Comparison of ENCODE assay signal across 8 cellular contexts in the genomic region with DNA sequence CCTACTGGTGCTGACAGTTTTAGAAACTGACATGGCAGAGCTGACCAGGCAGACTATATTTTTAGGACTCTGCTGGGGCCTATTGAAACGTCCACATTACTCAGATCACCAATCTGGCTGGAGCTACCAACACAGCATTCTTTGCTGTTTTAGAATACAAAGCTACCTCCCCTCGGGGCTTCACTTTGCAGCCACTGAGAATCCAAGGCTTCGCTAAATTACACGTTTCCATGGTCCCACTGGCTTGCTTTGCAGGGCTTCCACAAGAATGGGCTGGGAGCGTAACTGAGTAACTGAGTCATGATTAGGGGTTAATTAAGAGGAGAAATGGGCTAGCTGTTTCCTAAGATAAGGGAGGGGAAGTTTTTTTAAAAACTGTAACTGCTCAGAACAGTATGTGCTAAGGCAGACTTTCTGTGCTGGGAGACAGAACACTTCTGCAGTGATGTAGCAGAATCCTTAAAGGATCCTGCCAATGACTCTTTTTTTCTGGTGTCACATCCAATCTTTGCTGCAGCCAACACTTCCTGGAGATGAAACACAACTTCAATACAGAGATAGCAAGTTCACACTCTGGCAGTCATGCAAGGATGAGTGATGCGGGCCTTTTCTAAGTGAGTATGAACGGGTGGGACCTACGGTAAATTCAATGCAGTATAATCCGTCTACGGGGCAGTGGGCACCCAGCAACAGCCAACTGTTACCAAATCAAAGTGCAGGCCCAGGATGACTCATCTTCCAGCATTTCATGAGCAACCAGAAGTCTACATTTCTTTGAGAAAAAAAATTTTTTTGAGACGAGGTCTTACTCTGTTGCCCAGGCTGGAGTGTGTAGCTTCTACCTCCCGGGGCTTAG. TPM values are rescaled to one million over a fixed set of nuclear protein-coding genes. Genes with fewer than 3 reads are reported as not detected.
A peak's percentile ranks its signal among the peaks of the same experiment; 100 is the strongest.
DNase-seq lines count a peak whose midpoint lies in the region; ATAC-seq and TF ChIP-seq lines count a peak whose summit lies in the region.

No MANE protein-coding gene starts in this region.

- peaks cover 0 to 33% (median 6%) of the 10 kb centered on the region in 9 donors for H3K36me3 ChIP-seq in heart left ventricle

- peaks cover 16 to 28% of the 10 kb centered on the region in 2 donors for H3K4me1 Mint-ChIP-seq in stimulated activated naive B cell treated with anti-CD40 and anti-IgM and Interleukin-4, amounts not matched to agents 10 μg/mL and 1 μg/mL and 100 μg/mL, for 72 hours

- no peaks in the 10 kb centered on the region for H3K27me3 ChIP-seq in heart left ventricle

- 48 to 63% (median 50%) methylated on average over 11 to 12 of the region's 12 CpGs for WGBS in heart left ventricle, 4 donors

- no peak overlapping the region for H3K4me3 ChIP-seq in heart left ventricle

- no peaks in the 10 kb centered on the region for H3K27me3 Mint-ChIP-seq in stimulated activated naive B cell treated with anti-CD40 and anti-IgM and Interleukin-4, amounts not matched to agents 10 μg/mL and 1 μg/mL and 100 μg/mL, for 72 hours

- H3K9me3 ChIP-seq in heart left ventricle, result no peaks in the 10 kb centered on the region

- H3K27ac Mint-ChIP-seq in stimulated activated naive B cell treated with anti-CD40 and anti-IgM and Interleukin-4, amounts not matched to agents 10 μg/mL and 1 μg/mL and 100 μg/mL, for 72 hours, result no peak overlapping the region

- intact Hi-C loops in heart left ventricle (cut with DNase I), result no loop called here

- H3K9me3 Mint-ChIP-seq in stimulated activated naive B cell treated with anti-CD40 and anti-IgM and Interleukin-4, amounts not matched to agents 10 μg/mL and 1 μg/mL and 100 μg/mL, for 72 hours, result peaks cover 2 to 7% of the 10 kb centered on the region in 2 donors

- peak; percentile 33 for DNase-seq in T1000 (lab: John Stamatoyannopoulos, UW)
- peak in 1 of 5 donors; percentile 54 for DNase-seq in heart left ventricle
- no peak for DNase-seq in stimulated activated naive B cell treated with anti-CD40 and anti-IgM and Interleukin-4, amounts not matched to agents 10 μg/mL and 1 μg/mL and 100 μg/mL, for 72 hours
- no peak for DNase-seq in COR-L47 (lab: John Stamatoyannopoulos, UW)
- no peak for DNase-seq in NCI-H146 treated with DMSO at 0.1 percent for 48 hours (lab: John Stamatoyannopoulos, UW; ENCODE audit: unreplicated experiment)
- DNase-seq in NCI-H1417 (lab: John Stamatoyannopoulos, UW), result no peak
- no peak for DNase-seq in SHP77 (lab: John Stamatoyannopoulos, UW)

- no peak for TF ChIP-seq POLR2A in heart left ventricle (IDR thresholded peaks at IDR 0.05)

- no peak for TF ChIP-seq CTCF in heart left ventricle (IDR thresholded peaks at IDR 0.05)

- H3K36me3 Mint-ChIP-seq in stimulated activated naive B cell treated with anti-CD40 and anti-IgM and Interleukin-4, amounts not matched to agents 10 μg/mL and 1 μg/mL and 100 μg/mL, for 72 hours, result peaks cover 22 to 37% of the 10 kb centered on the region in 2 donors

- peak overlapping the region; percentile 0 to 91 (median 74) for H3K27ac ChIP-seq in heart left ventricle

- H3K4me1 ChIP-seq in heart left ventricle, result peaks cover 0 to 19% (median 14%) of the 10 kb centered on the region in 12 donors

- H3K4me3 Mint-ChIP-seq in stimulated activated naive B cell treated with anti-CD40 and anti-IgM and Interleukin-4, amounts not matched to agents 10 μg/mL and 1 μg/mL and 100 μg/mL, for 72 hours, result no peak overlapping the region

- ATAC-seq in GM18867 (IDR thresholded peaks at IDR 0.05; ENCODE audit: unreplicated experiment) (peak; percentile 72), heart left ventricle (peak; percentile 79 to 87 (median 84))
- ATAC-seq in stimulated activated naive B cell treated with anti-CD40 and anti-IgM and Interleukin-4, amounts not matched to agents 10 μg/mL and 1 μg/mL and 100 μg/mL, for 72 hours (replicated peaks), result peak; percentile 42 to 76

RNA-seq across cellular contexts. Expression of a gene that starts 21.5 kb away (rescaled TPM):
- total RNA-seq in heart left ventricle, result 1,000 to 10,000 TPM in 2 of 9 donors, 100 to 1,000 TPM in 7; 292 to 1,815 (median 503) TPM
- 1,000 to 10,000 TPM; 1,262 to 4,461 TPM for polyA plus RNA-seq in heart left ventricle

RNA-seq across cellular contexts. Expression of a gene that starts 56.5 kb away (rescaled TPM):
- total RNA-seq in heart left ventricle, result 10 to 100 TPM; 42.5 to 68.1 (median 59.1) TPM
- 10 to 100 TPM; 15.8 to 49.0 TPM for polyA plus RNA-seq in heart left ventricle
